ENCODE assay signal across 19 cellular contexts in the genomic region with DNA sequence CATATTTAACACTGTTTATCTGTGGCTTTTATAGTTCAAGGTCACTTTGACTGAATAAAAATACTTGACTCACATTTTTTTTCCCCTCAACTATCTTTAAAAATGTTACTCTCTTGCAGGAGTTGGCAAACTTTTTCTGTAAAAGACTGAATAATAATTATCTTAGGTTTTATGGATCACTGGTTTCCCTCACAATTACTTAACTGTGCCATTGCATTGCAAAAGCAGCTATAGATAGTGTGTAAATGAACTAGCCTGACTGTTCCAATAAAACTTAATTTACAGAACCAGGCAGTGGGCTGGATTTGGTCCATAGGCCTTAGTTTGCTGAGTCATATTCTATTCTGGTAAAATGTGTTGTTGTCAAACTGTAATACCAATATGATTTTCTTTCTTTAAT. TPM values are rescaled to one million over a fixed set of nuclear protein-coding genes. Genes with fewer than 3 reads are reported as not detected.
DNase-seq lines count a peak whose midpoint lies in the region; ATAC-seq, FAIRE-seq and TF ChIP-seq lines count a peak whose summit lies in the region.
"Had no signal": no experiment of that assay in that cellular context is flagged by ENCODE, and none has a peak within 500 bp of the region (broad histone marks: within the 10 kb centered on the region; RNA-seq: fewer than 3 reads in every experiment).

No MANE protein-coding gene starts in this region.

- H3K4me1 Mint-ChIP-seq in HFFc6 (ENCODE audit: low read depth) (peaks cover 78% of the 10 kb centered on the region), T-helper 17 cell (peaks cover 2% of the 10 kb centered on the region)

- H3K36me3 Mint-ChIP-seq in HFFc6 (ENCODE audit: low read depth) (peaks cover 39% of the 10 kb centered on the region), T-helper 17 cell (ENCODE audit: low read depth) (peaks cover 5% of the 10 kb centered on the region)

- H3K36me3 ChIP-seq in adrenal gland (replicated peaks in 1 of 2) (no peaks in the 10 kb centered on the region), small intestine (ENCODE audit: control insufficient read depth in 2 of 2, insufficient read depth in 2 of 2, low read length in 2 of 2) (peaks cover 0 to 3% of the 10 kb centered on the region in 2 donors)
- H3K36me3 ChIP-seq: SJSA1 had no signal

- no peak for TF ChIP-seq POLR2A in adrenal gland (IDR thresholded peaks at IDR 0.05)

- DNase-seq in AG09309 (ENCODE audit: low read depth) (peak; percentile 91), HFFc6 (no peak), adrenal gland (peak in 3 of 7 donors; percentile 32 to 48 (median 37)), fibroblast of villous mesenchyme (ENCODE audit: low read depth) (peak; percentile 47), mucosa of gallbladder (ENCODE audit: low spot score) (no peak), small intestine (no peak), T-helper 17 cell (no peak), dorsolateral prefrontal cortex (no peak)
- DNase-seq: activated CD8-positive, alpha-beta T cell treated with anti-CD3 and anti-CD28 coated beads for 36 hours; activated naive CD4-positive, alpha-beta T cell treated with anti-CD3 and anti-CD28 coated beads, Interleukin-2, amount 50 U/mL, for 16 hours; activated T-cell treated with anti-CD3 and anti-CD28 coated beads, Interleukin-2, amount 50 U/mL, for 24 hours; CD4-positive, CD25-positive, alpha-beta regulatory T cell; DND-41; left ventricle myocardium superior; NCI-H1417 treated with DMSO at 0.1 percent for 48 hours; NCI-H2171 treated with DMSO at 0.1 percent for 48 hours had no signal

- H3K27ac Mint-ChIP-seq in HFFc6 (peak overlapping the region; percentile 1; the same call in 1 of the 2 replicates), T-helper 17 cell (no peak overlapping the region)
- H3K27ac Mint-ChIP-seq: activated CD8-positive, alpha-beta T cell treated with anti-CD3 and anti-CD28 coated beads for 36 hours; activated T-cell treated with anti-CD3 and anti-CD28 coated beads, Interleukin-2, amount 50 U/mL, for 24 hours; CD4-positive, CD25-positive, alpha-beta regulatory T cell had no signal

- H3K9me3 ChIP-seq in adrenal gland (replicated peaks in 1 of 3) (peaks cover 0 to 4% (median 0%) of the 10 kb centered on the region in 3 donors), small intestine (ENCODE audit: control insufficient read depth, low read depth) (no peaks in the 10 kb centered on the region), T-helper 17 cell (ENCODE audit: control insufficient read depth, low read length, poor library complexity, severe bottlenecking) (no peaks in the 10 kb centered on the region)
- H3K9me3 ChIP-seq: SJSA1 had no signal

- H3K4me3 Mint-ChIP-seq in HFFc6 (no peak overlapping the region), T-helper 17 cell (no peak overlapping the region)
- H3K4me3 Mint-ChIP-seq: activated CD8-positive, alpha-beta T cell treated with anti-CD3 and anti-CD28 coated beads for 36 hours; activated T-cell treated with anti-CD3 and anti-CD28 coated beads, Interleukin-2, amount 50 U/mL, for 24 hours; CD4-positive, CD25-positive, alpha-beta regulatory T cell had no signal

- no peak for FAIRE-seq in small intestine (lab: Jason Lieb, UNC)
- FAIRE-seq: endothelial cell of umbilical vein had no signal

- H3K27me3 ChIP-seq in adrenal gland (no peaks in the 10 kb centered on the region), small intestine (ENCODE audit: control insufficient read depth in 2 of 2, insufficient read depth in 2 of 2, low read length in 2 of 2) (no peaks in the 10 kb centered on the region), dorsolateral prefrontal cortex (no peaks in the 10 kb centered on the region)
- H3K27me3 ChIP-seq: SJSA1 had no signal

- H3K4me1 ChIP-seq in adrenal gland (replicated peaks in 1 of 2) (peaks cover 55 to 87% of the 10 kb centered on the region in 2 donors), small intestine (ENCODE audit: control insufficient read depth in 2 of 2, insufficient read depth in 1 of 2, low read depth in 1 of 2, low read length in 1 of 2) (no peaks in the 10 kb centered on the region)
- H3K4me1 ChIP-seq: SJSA1 had no signal

- intact Hi-C loops in adrenal gland (cut with DNase I) (loop anchor here in 1 of 2 donors (10.0 kb wide), 1 partner anchor 51 kb away; no protein-coding TSS in a partner anchor), dorsolateral prefrontal cortex (cut with DNase I) (loop anchor here in 1 of 2 donors (10.0 kb wide), 1 partner anchor 61 kb away; no protein-coding TSS in a partner anchor)

- H3K4me3 ChIP-seq in AG09309 (ENCODE audit: control insufficient read depth, low read depth, low read length): no peak overlapping the region
- peak overlapping the region in 1 of 4 donors; percentile 4 for H3K4me3 ChIP-seq in adrenal gland
- no peak overlapping the region for H3K4me3 ChIP-seq in fibroblast of villous mesenchyme (ENCODE audit: low read depth, low read length)
- no peak overlapping the region for H3K4me3 ChIP-seq in small intestine (ENCODE audit: low read depth in 1 of 2, low read length in 2 of 2)
- H3K4me3 ChIP-seq in dorsolateral prefrontal cortex: no peak overlapping the region
- H3K4me3 ChIP-seq: SJSA1 had no signal

- TF ChIP-seq CTCF in AG09309 (IDR thresholded peaks at IDR 0.05; ENCODE audit: control insufficient read depth, insufficient read depth, low read depth, low read length, missing control alignments): no peak
- TF ChIP-seq CTCF in HFFc6 (IDR thresholded peaks at IDR 0.05): no peak
- TF ChIP-seq CTCF in adrenal gland (IDR thresholded peaks at IDR 0.05): no peak
- TF ChIP-seq CTCF in fibroblast of villous mesenchyme (IDR thresholded peaks at IDR 0.05; ENCODE audit: insufficient read depth, low read depth, low read length): no peak
- no peak for TF ChIP-seq CTCF in dorsolateral prefrontal cortex (IDR thresholded peaks at IDR 0.05 in 54 of 56, conservative IDR thresholded peaks at IDR 0.05 in 2 of 56; ENCODE audit: low read depth in 1 of 56, partially characterized antibody in 56 of 56)

- H3K9me3 Mint-ChIP-seq in HFFc6: peaks cover 28% of the 10 kb centered on the region

- H3K27me3 Mint-ChIP-seq in HFFc6 (ENCODE audit: insufficient read depth): no peaks in the 10 kb centered on the region
- no peaks in the 10 kb centered on the region for H3K27me3 Mint-ChIP-seq in T-helper 17 cell
- H3K27me3 Mint-ChIP-seq: activated CD8-positive, alpha-beta T cell treated with anti-CD3 and anti-CD28 coated beads for 36 hours; activated T-cell treated with anti-CD3 and anti-CD28 coated beads, Interleukin-2, amount 50 U/mL, for 24 hours; CD4-positive, CD25-positive, alpha-beta regulatory T cell had no signal

- peak overlapping the region; percentile 6 to 69 (median 56) for H3K27ac ChIP-seq in adrenal gland
- H3K27ac ChIP-seq in small intestine (ENCODE audit: low read depth in 1 of 2, low read length in 1 of 2): no peak overlapping the region
- H3K27ac ChIP-seq in dorsolateral prefrontal cortex: peak overlapping the region in 11 of 59 donors; percentile 7 to 63 (median 34)
- H3K27ac ChIP-seq: KMS-11, SJSA1 had no signal

- no peak for ATAC-seq in T-helper 17 cell
- ATAC-seq: activated CD8-positive, alpha-beta T cell treated with anti-CD3 and anti-CD28 coated beads for 36 hours; left ventricle myocardium superior had no signal

RNA-seq across cellular contexts. Expression of a gene that starts 7.1 kb away (rescaled TPM):
- total RNA-seq in HFFc6 (2021; fragmentation: NEBNext Ultra II Directional; extraction: Animal tissue kit (Norgen Biotek cat#: 25700)): 1 to 10 TPM; 3.5 to 9.7 (median 4.5) TPM
- total RNA-seq in adrenal gland (10 to 100 TPM; 17.0 to 67.2 (median 39.9) TPM), fibroblast of villous mesenchyme (1.3 and 1.7 TPM in 2 replicates), mucosa of gallbladder (11.3 TPM), T-helper 17 cell (1 to 10 TPM; 2.1 to 2.8 TPM), dorsolateral prefrontal cortex (10 to 100 TPM; 12.9 to 46.2 (median 27.1) TPM)
- polyA plus RNA-seq in adrenal gland (10 to 100 TPM in 1 of 3 donors, 1 to 10 TPM in 2; 3.5 to 11.6 (median 7.3) TPM), small intestine (1 to 10 TPM in 1 of 3 donors, under 1 TPM in 2; 0.54 to 1.6 (median 0.67) TPM)

Comparison
In these comparisons a context has a peak if more than half of its experiments do, and no peak if none do; other contexts are left out.
1. DNase-seq: peak in AG09309 (single experiment) and fibroblast of villous mesenchyme (single experiment); none in HFFc6 (single experiment), mucosa of gallbladder (single experiment), small intestine (single experiment), T-helper 17 cell (0 of 3) and dorsolateral prefrontal cortex (0 of 10).
2. H3K27ac ChIP-seq: peak in adrenal gland (5 of 5); none in small intestine (0 of 2).